2 cellular contexts compared by ENCODE assay signal in the genomic region with DNA sequence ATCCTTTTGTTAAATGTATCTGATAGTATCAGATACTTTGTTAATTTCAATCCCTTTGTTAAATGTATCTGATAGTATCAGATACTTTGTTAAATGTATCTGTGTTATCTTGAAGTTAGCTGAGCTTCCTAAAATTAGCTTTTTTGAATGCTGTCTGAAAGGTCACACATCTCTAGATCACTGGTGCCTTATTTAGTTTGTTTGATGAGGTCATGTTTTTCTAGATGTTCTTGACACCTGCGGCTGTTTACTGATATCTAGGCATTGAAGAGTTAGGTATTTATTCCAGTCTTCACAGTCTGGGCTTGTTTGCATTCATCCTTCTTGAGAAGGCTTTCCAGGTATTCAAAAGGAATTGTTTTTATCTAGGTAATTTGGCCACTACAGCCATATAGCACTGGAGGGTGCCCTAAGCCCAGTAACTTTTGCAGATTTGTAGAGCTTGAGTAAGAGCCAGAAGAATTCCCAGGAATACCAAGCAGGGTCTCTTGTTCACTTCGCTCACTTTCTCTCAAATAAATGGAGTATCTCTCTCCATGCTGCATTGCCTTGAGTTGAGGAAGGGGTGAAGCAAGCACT.
TF ChIP-seq lines count a peak whose summit lies in the region.

No MANE protein-coding gene starts in this region.

TF ChIP-seq in H1, 55 proteins besides CTCF, POLR2A, EP300 and RAD21:
- TF ChIP-seq EGR1 (IDR thresholded peaks at IDR 0.05; ENCODE audit: borderline replicate concordance, low read depth, low read length) (no peak), CTBP2 (IDR thresholded peaks at IDR 0.05; ENCODE audit: borderline replicate concordance, insufficient read depth, insufficient read length, low read length) (no peak)
TF ChIP-seq in H1: peak in this region for 0.

TF ChIP-seq in HepG2, 621 proteins besides CTCF, POLR2A, EP300 and RAD21:
- peak; percentile 39; the same call in 1 of the 2 replicates for TF ChIP-seq ATF7 (IDR thresholded peaks at IDR 0.05)
- no peak for TF ChIP-seq ATF7 (CRISPR knock-in tag; IDR thresholded peaks at IDR 0.05)
- no peak for TF ChIP-seq ZNF30 (CRISPR knock-in tag; IDR thresholded peaks at IDR 0.05)
TF ChIP-seq in HepG2: peak in this region for 1.
